In genomic region chr9:123360161-123361085, GRCh38 we compare ENCODE assay signal across 1 cellular context.
A peak's percentile ranks its signal among the peaks of the same experiment; 100 is the strongest.
TF ChIP-seq lines count a peak whose summit lies in the region.

No MANE protein-coding gene starts in this region.

TF ChIP-seq in K562, 482 proteins besides CTCF, POLR2A, EP300 and RAD21 (continued from another document and continues in another):
- TF ChIP-seq RREB1 (CRISPR knock-in tag; IDR thresholded peaks at IDR 0.05) (no peak), ATF6 (CRISPR knock-in tag; IDR thresholded peaks at IDR 0.05) (no peak), ZNF165 (CRISPR knock-in tag; IDR thresholded peaks at IDR 0.05; ENCODE audit: borderline replicate concordance) (no peak), VEZF1 (CRISPR knock-in tag; IDR thresholded peaks at IDR 0.05) (peak; percentile 99), FOXP1 (CRISPR knock-in tag; IDR thresholded peaks at IDR 0.05) (peak; percentile 60; the same call in 1 of the 2 replicates), ATF4 (CRISPR knock-in tag; IDR thresholded peaks at IDR 0.05) (no peak), AFF1 (IDR thresholded peaks at IDR 0.05; ENCODE audit: low read depth in 1 of 2, partially characterized antibody in 2 of 2) (no peak), FOXJ3 (CRISPR knock-in tag; IDR thresholded peaks at IDR 0.05) (no peak), BMI1 (IDR thresholded peaks at IDR 0.05; ENCODE audit: low read length) (peak; percentile 86), E2F8 (IDR thresholded peaks at IDR 0.05; ENCODE audit: low read depth, partially characterized antibody) (no peak), IRF1 (CRISPR knock-in tag; IDR thresholded peaks at IDR 0.05; ENCODE audit: borderline replicate concordance) (no peak), ARID2 (IDR thresholded peaks at IDR 0.05) (no peak), FOXP4 (CRISPR knock-in tag; IDR thresholded peaks at IDR 0.05; ENCODE audit: borderline replicate concordance) (no peak), ZNF444 (CRISPR knock-in tag; IDR thresholded peaks at IDR 0.05) (no peak), NCOR1 (IDR thresholded peaks at IDR 0.05) (peak; percentile 69), LEF1 (IDR thresholded peaks at IDR 0.05) (peak; percentile 75; the same call in 1 of the 2 replicates), ZNF778 (CRISPR knock-in tag; IDR thresholded peaks at IDR 0.05) (no peak), CBX3 (IDR thresholded peaks at IDR 0.05; ENCODE audit: borderline replicate concordance in 1 of 2, low read length in 2 of 2) (peak in 1 of 2 experiments; percentile 9; a peak in 1 of 3 replicates), PML (IDR thresholded peaks at IDR 0.05; ENCODE audit: low read length) (no peak), PTRF (tag; IDR thresholded peaks at IDR 0.05) (no peak), ADNP (tag; IDR thresholded peaks at IDR 0.05) (0 out of 2 replicates have a peak, but pooled peaks have one; percentile 46), KLF6 (CRISPR knock-in tag; IDR thresholded peaks at IDR 0.05; ENCODE audit: borderline replicate concordance) (no peak), ZFP91 (CRISPR knock-in tag; IDR thresholded peaks at IDR 0.05) (no peak), NFIC (IDR thresholded peaks at IDR 0.05) (no peak), ZNF134 (CRISPR knock-in tag; conservative IDR thresholded peaks at IDR 0.05) (no peak), ZNF184 (CRISPR knock-in tag; IDR thresholded peaks at IDR 0.05) (no peak), BHLHE40 (IDR thresholded peaks at IDR 0.05; ENCODE audit: low read length) (no peak), SRSF9 (IDR thresholded peaks at IDR 0.05; ENCODE audit: borderline replicate concordance, low read depth, low read length) (no peak), MAZ (CRISPR knock-in tag; conservative IDR thresholded peaks at IDR 0.05 in 1 of 2, IDR thresholded peaks at IDR 0.05 in 1 of 2) (peak; percentile 92 to 96), DACH1 (IDR thresholded peaks at IDR 0.05; ENCODE audit: partially characterized antibody) (peak; percentile 93), SMARCA4 (IDR thresholded peaks at IDR 0.05) (peak; percentile 48; the same call in 1 of the 2 replicates), ZBTB1 (CRISPR knock-in tag; IDR thresholded peaks at IDR 0.05; ENCODE audit: borderline replicate concordance, low read depth) (no peak), IRF9 (tag; IDR thresholded peaks at IDR 0.05) (no peak), SMAD2 (IDR thresholded peaks at IDR 0.05; ENCODE audit: low read depth, low read length) (no peak), CEBPB (tag; IDR thresholded peaks at IDR 0.05) (no peak)
